ENCODE assay signal across 8 cellular contexts in genomic region chr14:32469388-32470160, GRCh38.
DNase-seq lines count a peak whose midpoint lies in the region; ATAC-seq and TF ChIP-seq lines count a peak whose summit lies in the region.

No MANE protein-coding gene starts in this region.

- intact Hi-C loops in prostate gland (cut with DNase I) = loop anchor here (2.0 to 10.0 kb wide), 5 partner anchors 43 to 965 kb away; partner anchors contain the start of gene ARHGAP5
- intact Hi-C loops in activated T-helper 2 cell treated with anti-CD3 and anti-CD28 coated beads, Interferon-gamma antibody, Interleukin-2, Interleukin-4, amounts not matched to agents 10 μg/mL and 5 μg/mL and 100 μg/mL, durations not matched to agents 14 hours and 24 hours and 36 hours (cut with micrococcal nuclease) = loop anchor here (2.0 to 5.0 kb wide), 2 partner anchors 212 to 959 kb away; no protein-coding TSS in a partner anchor

- no peaks in the 10 kb centered on the region for H3K27me3 Mint-ChIP-seq in activated T-cell treated with anti-CD3 and anti-CD28 coated beads, Interleukin-2, amount 50 U/mL, for 24 hours
- peaks cover 6% of the 10 kb centered on the region for H3K27me3 Mint-ChIP-seq in activated T-helper 2 cell treated with anti-CD3 and anti-CD28 coated beads, Interferon-gamma antibody, Interleukin-2, Interleukin-4, amounts not matched to agents 10 μg/mL and 5 μg/mL and 100 μg/mL, durations not matched to agents 14 hours and 24 hours and 36 hours (ENCODE audit: low read depth)

- TF ChIP-seq CTCF in fibroblast of mammary gland (conservative IDR thresholded peaks at IDR 0.05; ENCODE audit: control insufficient read depth, insufficient read depth, low read depth, low read length) (peak; percentile 56), prostate gland (IDR thresholded peaks at IDR 0.05) (peak in 3 of 4 experiments; percentile 42 to 69 (median 66))

- no peaks in the 10 kb centered on the region for H3K9me3 ChIP-seq in prostate gland

- no peak overlapping the region for H3K4me3 Mint-ChIP-seq in activated T-cell treated with anti-CD3 and anti-CD28 coated beads, Interleukin-2, amount 50 U/mL, for 24 hours
- no peak overlapping the region for H3K4me3 Mint-ChIP-seq in activated T-helper 2 cell treated with anti-CD3 and anti-CD28 coated beads, Interferon-gamma antibody, Interleukin-2, Interleukin-4, amounts not matched to agents 10 μg/mL and 5 μg/mL and 100 μg/mL, durations not matched to agents 14 hours and 24 hours and 36 hours (ENCODE audit: low read depth)

- no peaks in the 10 kb centered on the region for H3K27me3 ChIP-seq in prostate gland (replicated peaks; ENCODE audit: insufficient read depth)

- H3K4me1 ChIP-seq in prostate gland (replicated peaks) = peaks cover 5% of the 10 kb centered on the region

- no peak for TF ChIP-seq POLR2A in prostate gland (IDR thresholded peaks at IDR 0.05)

- H3K27ac Mint-ChIP-seq in activated T-cell treated with anti-CD3 and anti-CD28 coated beads, Interleukin-2, amount 50 U/mL, for 24 hours = no peak overlapping the region
- no peak overlapping the region for H3K27ac Mint-ChIP-seq in activated T-helper 2 cell treated with anti-CD3 and anti-CD28 coated beads, Interferon-gamma antibody, Interleukin-2, Interleukin-4, amounts not matched to agents 10 μg/mL and 5 μg/mL and 100 μg/mL, durations not matched to agents 14 hours and 24 hours and 36 hours

- no peaks in the 10 kb centered on the region for H3K9me3 Mint-ChIP-seq in activated T-cell treated with anti-CD3 and anti-CD28 coated beads, Interleukin-2, amount 50 U/mL, for 24 hours
- no peaks in the 10 kb centered on the region for H3K9me3 Mint-ChIP-seq in activated T-helper 2 cell treated with anti-CD3 and anti-CD28 coated beads, Interferon-gamma antibody, Interleukin-2, Interleukin-4, amounts not matched to agents 10 μg/mL and 5 μg/mL and 100 μg/mL, durations not matched to agents 14 hours and 24 hours and 36 hours

- no peak for ATAC-seq in HG02870 (IDR thresholded peaks at IDR 0.05; ENCODE audit: unreplicated experiment)

- no peak overlapping the region for H3K27ac ChIP-seq in prostate gland

- H3K4me3 ChIP-seq in fibroblast of mammary gland (ENCODE audit: control insufficient read depth, low read depth, low read length) (no peak overlapping the region), prostate gland (no peak overlapping the region)

- H3K4me1 Mint-ChIP-seq in activated T-cell treated with anti-CD3 and anti-CD28 coated beads, Interleukin-2, amount 50 U/mL, for 24 hours (ENCODE audit: low read depth) = no peaks in the 10 kb centered on the region
- H3K4me1 Mint-ChIP-seq in activated T-helper 2 cell treated with anti-CD3 and anti-CD28 coated beads, Interferon-gamma antibody, Interleukin-2, Interleukin-4, amounts not matched to agents 10 μg/mL and 5 μg/mL and 100 μg/mL, durations not matched to agents 14 hours and 24 hours and 36 hours (ENCODE audit: low read depth) = no peaks in the 10 kb centered on the region

- H3K36me3 Mint-ChIP-seq in activated T-cell treated with anti-CD3 and anti-CD28 coated beads, Interleukin-2, amount 50 U/mL, for 24 hours (ENCODE audit: low read depth) = no peaks in the 10 kb centered on the region
- no peaks in the 10 kb centered on the region for H3K36me3 Mint-ChIP-seq in activated T-helper 2 cell treated with anti-CD3 and anti-CD28 coated beads, Interferon-gamma antibody, Interleukin-2, Interleukin-4, amounts not matched to agents 10 μg/mL and 5 μg/mL and 100 μg/mL, durations not matched to agents 14 hours and 24 hours and 36 hours (ENCODE audit: low read depth)

- WGBS in prostate gland = 8% methylated on average over 5 of the region's 5 CpGs

- in situ Hi-C loops in KBM-7 (cut with MboI; ENCODE audit: low pct_unique_long_range_greater_than_20kb, low sequenced_read_pairs) = no loop called here

- H3K36me3 ChIP-seq in prostate gland = no peaks in the 10 kb centered on the region

- DNase-seq in COLO829 (ENCODE audit: low spot score) = peak; percentile 62
- peak; percentile 25 for DNase-seq in KBM-7
- peak; percentile 40 for DNase-seq in SHP77 treated with DMSO at 0.1 percent for 48 hours (lab: John Stamatoyannopoulos, UW)
- peak; percentile 67 for DNase-seq in fibroblast of mammary gland (ENCODE audit: low read depth)
- DNase-seq in prostate gland (ENCODE audit: low spot score) = no peak
- DNase-seq in activated T-cell treated with anti-CD3 and anti-CD28 coated beads, Interleukin-2, amount 50 U/mL, for 24 hours = no peak
- DNase-seq in activated T-helper 2 cell treated with anti-CD3 and anti-CD28 coated beads, Interferon-gamma antibody, Interleukin-2, Interleukin-4, amounts not matched to agents 10 μg/mL and 5 μg/mL and 100 μg/mL, durations not matched to agents 14 hours and 24 hours and 36 hours (ENCODE audit: low spot score) = no peak

Comparison
In these comparisons a context has a peak if more than half of its experiments do, and no peak if none do; other contexts are left out.
1. DNase-seq: peak in COLO829 (single experiment), KBM-7 (single experiment), SHP77 treated with DMSO at 0.1 percent for 48 hours (single experiment) and fibroblast of mammary gland (single experiment); none in prostate gland (single experiment), activated T-cell treated with anti-CD3 and anti-CD28 coated beads, Interleukin-2, amount 50 U/mL, for 24 hours (single experiment) and activated T-helper 2 cell treated with anti-CD3 and anti-CD28 coated beads, Interferon-gamma antibody, Interleukin-2, Interleukin-4, amounts not matched to agents 10 μg/mL and 5 μg/mL and 100 μg/mL, durations not matched to agents 14 hours and 24 hours and 36 hours (single experiment).